In genomic region chr7:45295222-45295621, GRCh38 we compare ENCODE assay signal across 20 cellular contexts.
"Had no signal": no experiment of that assay in that cellular context is flagged by ENCODE, and none has a peak within 500 bp of the region (broad histone marks: within the 10 kb centered on the region; RNA-seq: fewer than 3 reads in every experiment).

No MANE protein-coding gene starts in this region.

- H3K27me3 ChIP-seq: body of pancreas, heart right ventricle, thyroid gland had no signal

- H3K27ac ChIP-seq: body of pancreas, coronary artery, thyroid gland had no signal

- H3K36me3 ChIP-seq: heart right ventricle, thyroid gland had no signal

- H3K4me3 Mint-ChIP-seq: activated B cell treated with CpG ODN at 0.5 μM for 24 hours; activated CD4-positive, alpha-beta memory T cell treated with anti-CD3 and anti-CD28 coated beads, Interleukin-2, amount 10 ng/mL, durations not matched to agents 7 days and 5 days; activated naive CD8-positive, alpha-beta T cell treated with anti-CD3 and anti-CD28 coated beads, Interleukin-2, amount 10 ng/mL, durations not matched to agents 7 days and 5 days; activated T-helper 17 cell treated with anti-CD3 and anti-CD28 coated beads, Interleukin-2, amount 50 U/mL, for 72 hours; T-helper 2 cell treated with Interferon-gamma antibody and Interleukin-4, amounts not matched to agents 5 μg/mL and 100 μg/mL, for 36 hours had no signal

- ATAC-seq: activated T-helper 17 cell treated with anti-CD3 and anti-CD28 coated beads, Interleukin-2, amount 50 U/mL, for 72 hours; body of pancreas had no signal

- H3K4me1 Mint-ChIP-seq: activated B cell treated with CpG ODN at 0.5 μM for 24 hours; activated CD4-positive, alpha-beta memory T cell treated with anti-CD3 and anti-CD28 coated beads, Interleukin-2, amount 10 ng/mL, durations not matched to agents 7 days and 5 days; activated naive CD8-positive, alpha-beta T cell treated with anti-CD3 and anti-CD28 coated beads, Interleukin-2, amount 10 ng/mL, durations not matched to agents 7 days and 5 days; activated T-helper 17 cell treated with anti-CD3 and anti-CD28 coated beads, Interleukin-2, amount 50 U/mL, for 72 hours had no signal

- H3K9me3 Mint-ChIP-seq: activated B cell treated with CpG ODN at 0.5 μM for 24 hours; activated CD4-positive, alpha-beta memory T cell treated with anti-CD3 and anti-CD28 coated beads, Interleukin-2, amount 10 ng/mL, durations not matched to agents 7 days and 5 days; activated naive CD8-positive, alpha-beta T cell treated with anti-CD3 and anti-CD28 coated beads, Interleukin-2, amount 10 ng/mL, durations not matched to agents 7 days and 5 days; activated T-helper 17 cell treated with anti-CD3 and anti-CD28 coated beads, Interleukin-2, amount 50 U/mL, for 72 hours; T-helper 2 cell treated with Interferon-gamma antibody and Interleukin-4, amounts not matched to agents 5 μg/mL and 100 μg/mL, for 36 hours had no signal

- H3K27ac Mint-ChIP-seq: activated B cell treated with CpG ODN at 0.5 μM for 24 hours; activated CD4-positive, alpha-beta memory T cell treated with anti-CD3 and anti-CD28 coated beads, Interleukin-2, amount 10 ng/mL, durations not matched to agents 7 days and 5 days; activated naive CD8-positive, alpha-beta T cell treated with anti-CD3 and anti-CD28 coated beads, Interleukin-2, amount 10 ng/mL, durations not matched to agents 7 days and 5 days; activated T-helper 17 cell treated with anti-CD3 and anti-CD28 coated beads, Interleukin-2, amount 50 U/mL, for 72 hours; T-helper 2 cell treated with Interferon-gamma antibody and Interleukin-4, amounts not matched to agents 5 μg/mL and 100 μg/mL, for 36 hours had no signal

- DNase-seq: activated B cell treated with CpG ODN at 0.5 μM for 24 hours; activated CD4-positive, alpha-beta memory T cell treated with anti-CD3 and anti-CD28 coated beads, Interleukin-2, amount 10 ng/mL, durations not matched to agents 7 days and 5 days; activated CD4-positive, alpha-beta T cell treated with anti-CD3 and anti-CD28 coated beads for 4 hours; activated naive CD4-positive, alpha-beta T cell; activated naive CD8-positive, alpha-beta T cell treated with anti-CD3 and anti-CD28 coated beads, Interleukin-2, amount 10 ng/mL, durations not matched to agents 7 days and 5 days; activated T-cell treated with anti-CD3 and anti-CD28 coated beads, Interleukin-2, amount 50 U/mL, for 1 hour; body of pancreas; central memory CD4-positive, alpha-beta T cell; kidney glomerular epithelial cell; occipital lobe; posterior cingulate gyrus; stimulated activated CD4-positive, alpha-beta T cell treated with anti-CD3 and anti-CD28 coated beads, Interleukin-12 subunit alpha, Interleukin-12 subunit beta, amount 100 ng/mL, for 4 hours; stimulated activated CD4-positive, alpha-beta T cell treated with anti-CD3 and anti-CD28 coated beads, Interleukin-1b, Interleukin-23, amount 100 ng/mL, for 48 hours; stimulated activated CD8-positive, alpha-beta memory T cell treated with anti-CD3 and anti-CD28 coated beads, Interleukin-4, amount 100 ng/mL, for 48 hours; stimulated activated naive CD4-positive, alpha-beta T cell; thyroid gland had no signal

- H3K36me3 Mint-ChIP-seq: activated naive CD8-positive, alpha-beta T cell treated with anti-CD3 and anti-CD28 coated beads, Interleukin-2, amount 10 ng/mL, durations not matched to agents 7 days and 5 days had no signal

- H3K4me3 ChIP-seq: body of pancreas, coronary artery, heart right ventricle, thyroid gland had no signal

- H3K9me3 ChIP-seq: body of pancreas, thyroid gland had no signal

- H3K4me1 ChIP-seq: body of pancreas, thyroid gland had no signal
